ENCODE assay signal across 8 cellular contexts in the genomic region with DNA sequence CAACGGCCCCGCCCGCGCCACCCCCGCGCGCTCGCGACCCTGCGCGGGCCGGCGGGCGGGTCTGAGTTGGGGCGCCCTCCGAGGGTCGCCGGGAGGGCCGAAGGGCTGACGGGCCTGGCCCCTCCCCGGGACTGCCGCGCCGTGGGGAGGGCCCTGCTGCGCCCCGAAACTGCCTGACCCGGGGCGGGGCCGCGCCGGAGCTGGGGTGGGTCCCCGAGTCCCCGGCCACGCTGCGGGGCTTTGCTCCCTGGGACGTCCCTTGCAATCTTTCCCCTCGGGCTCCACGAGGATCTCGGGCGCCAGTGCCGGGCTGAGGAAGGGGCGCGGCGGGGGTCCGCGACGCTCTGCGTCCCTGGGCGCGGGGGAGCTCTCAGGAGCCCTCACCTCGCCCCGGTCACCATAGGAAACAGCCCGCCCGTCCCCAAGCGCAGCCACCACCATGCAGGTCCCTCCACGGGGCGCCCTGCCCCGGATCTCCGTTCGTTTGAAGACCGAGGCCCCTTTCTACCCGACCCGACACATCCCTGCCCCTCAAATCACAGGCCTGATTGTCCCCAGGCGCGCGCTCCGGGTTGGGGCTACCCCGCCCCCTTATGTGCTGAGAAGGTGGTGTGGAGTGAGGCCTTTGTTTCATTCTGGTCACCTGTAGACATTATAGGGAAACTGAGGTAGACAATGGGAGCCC. TPM values are rescaled to one million over a fixed set of nuclear protein-coding genes. Genes with fewer than 3 reads are reported as not detected.
DNase-seq lines count a peak whose midpoint lies in the region; ATAC-seq and TF ChIP-seq lines count a peak whose summit lies in the region.

No MANE protein-coding gene starts in this region.

- H3K9me3 ChIP-seq in NT2/D1 (ENCODE audit: insufficient read depth, low read length) (no peaks in the 10 kb centered on the region), neutrophil (no peaks in the 10 kb centered on the region)

- H3K27me3 ChIP-seq in NT2/D1 (ENCODE audit: insufficient read depth, insufficient read length) (peaks cover 5% of the 10 kb centered on the region), foreskin keratinocyte (no peaks in the 10 kb centered on the region), neutrophil (peaks cover 4% of the 10 kb centered on the region)

- TF ChIP-seq CTCF in foreskin keratinocyte (conservative IDR thresholded peaks at IDR 0.05) (no peak), neutrophil (IDR thresholded peaks at IDR 0.05) (no peak)

- peaks cover 57% of the 10 kb centered on the region for H3K36me3 ChIP-seq in NT2/D1 (ENCODE audit: insufficient read depth, insufficient read length, low read length)
- peaks cover 41% of the 10 kb centered on the region for H3K36me3 ChIP-seq in neutrophil

- H3K4me1 ChIP-seq in NT2/D1 (ENCODE audit: insufficient read depth, insufficient read length) (peaks cover 11% of the 10 kb centered on the region), foreskin keratinocyte (peaks cover 7% of the 10 kb centered on the region), neutrophil (ENCODE audit: control insufficient read depth in 1 of 2, insufficient read depth in 1 of 2, low read depth in 1 of 2, low read length in 1 of 2) (peaks cover 68 to 78% of the 10 kb centered on the region in 2 experiments)

- H3K27ac ChIP-seq in foreskin keratinocyte, result peak overlapping the region; percentile 34
- H3K27ac ChIP-seq in neutrophil, result peak overlapping the region; percentile 95

- H3K4me3 ChIP-seq in NT2/D1 (ENCODE audit: insufficient read length, low read depth) (peak overlapping the region; percentile 69), neutrophil (ENCODE audit: low read depth in 1 of 2, low read length in 1 of 2) (peak overlapping the region; percentile 88 to 100)

- peak overlapping the region; percentile 93 for H3K9ac ChIP-seq in NT2/D1 (ENCODE audit: insufficient read length, low read depth)

- DNase-seq in DMS114 treated with DMSO at 0.1 percent for 48 hours (lab: John Stamatoyannopoulos, UW; ENCODE audit: unreplicated experiment) (peak; percentile 24), NT2/D1 (ENCODE audit: low read depth, low spot score) (peak; percentile 46), activated gamma-delta T cell (lab: John Stamatoyannopoulos, UW) (peak; percentile 69), foreskin keratinocyte (peak; percentile 55 to 74)

- ATAC-seq in HG02763 (IDR thresholded peaks at IDR 0.05; ENCODE audit: unreplicated experiment), result peak; percentile 0
- ATAC-seq in foreskin keratinocyte, result peak; percentile 23
- ATAC-seq in HG02884 (IDR thresholded peaks at IDR 0.05; ENCODE audit: unreplicated experiment), result no peak
- no peak for ATAC-seq in GM21360 (IDR thresholded peaks at IDR 0.05; ENCODE audit: unreplicated experiment)

RNA-seq across cellular contexts. Expression of gene ACTG1, which starts 0.5 kb away (rescaled TPM):
- 3,185 and 3,808 TPM in 2 replicates for total RNA-seq in foreskin keratinocyte
- 3,262 and 3,802 TPM in 2 replicates for polyA plus RNA-seq in foreskin keratinocyte

RNA-seq across cellular contexts. Expression of gene FSCN2, which starts 15.1 kb away (rescaled TPM):
- not detected in 2 replicates for total RNA-seq in foreskin keratinocyte
- not detected in 2 replicates for polyA plus RNA-seq in foreskin keratinocyte

RNA-seq across cellular contexts. Expression of gene FAAP100, which starts 39.0 kb away (rescaled TPM):
- 17.3 and 19.9 TPM in 2 replicates for total RNA-seq in foreskin keratinocyte
- polyA plus RNA-seq in foreskin keratinocyte, result 14.9 and 15.9 TPM in 2 replicates

Comparison
In these comparisons a context has a peak if more than half of its experiments do, and no peak if none do; other contexts are left out.
1. ATAC-seq: peak in HG02763 (single experiment) and foreskin keratinocyte (single experiment); none in HG02884 (single experiment) and GM21360 (single experiment).
2. Peak in every context shown above with its lines, with median percentiles within 50 percentile points of each other: DNase-seq.